12 cellular contexts compared by ENCODE assay signal in the genomic region with DNA sequence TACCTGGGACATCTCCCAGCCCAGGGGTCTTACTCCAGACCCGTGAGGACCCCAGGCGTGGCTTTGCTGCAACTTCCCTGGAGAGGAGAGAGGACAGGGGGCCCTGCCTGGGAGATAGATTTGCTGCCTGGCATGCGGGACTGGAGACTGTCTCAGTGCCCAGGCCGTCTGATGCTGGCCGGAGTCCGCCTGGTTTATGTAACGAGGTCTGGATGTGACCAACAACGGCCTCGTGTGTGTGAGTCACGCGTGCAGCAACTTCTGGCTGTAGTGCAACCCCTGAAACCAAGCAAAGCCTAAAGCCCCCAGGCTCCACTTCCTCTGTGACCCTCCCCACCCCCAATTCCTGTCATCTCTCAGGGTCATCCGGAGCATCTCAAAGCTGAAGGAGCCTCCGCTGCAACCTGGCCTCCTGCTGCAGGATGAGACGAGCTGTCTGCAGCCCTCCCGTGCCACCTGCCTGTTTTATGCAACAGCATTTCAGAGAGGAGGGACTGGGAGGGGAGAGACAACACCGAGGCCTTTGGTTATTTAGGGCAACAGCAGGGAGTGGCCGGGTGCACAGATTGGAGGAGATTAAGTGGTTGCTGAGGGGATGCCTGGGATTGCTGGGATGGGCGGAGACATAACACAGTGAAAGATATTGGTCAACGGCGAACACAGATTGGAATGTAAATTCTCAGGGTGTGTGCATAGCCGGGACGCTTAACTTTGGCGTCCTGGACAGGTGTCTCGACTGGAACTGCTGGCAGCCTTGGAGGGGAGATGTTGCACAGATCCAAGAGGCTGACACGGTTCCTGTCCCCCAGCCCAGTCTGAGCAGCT. TPM values are rescaled to one million over a fixed set of nuclear protein-coding genes. Genes with fewer than 3 reads are reported as not detected.
DNase-seq lines count a peak whose midpoint lies in the region; ATAC-seq, FAIRE-seq and TF ChIP-seq lines count a peak whose summit lies in the region.
"Had no signal": no experiment of that assay in that cellular context is flagged by ENCODE, and none has a peak within 500 bp of the region (broad histone marks: within the 10 kb centered on the region; RNA-seq: fewer than 3 reads in every experiment).

No MANE protein-coding gene starts in this region.

- H3K27ac ChIP-seq in SJCRH30 (no peak overlapping the region), heart right ventricle (no peak overlapping the region), smooth muscle cell (ENCODE audit: low read depth) (peak overlapping the region; percentile 97)

- H3K79me2 ChIP-seq in smooth muscle cell (ENCODE audit: low read depth), result no peaks in the 10 kb centered on the region

- TF ChIP-seq CTCF in heart right ventricle (IDR thresholded peaks at IDR 0.05) (no peak), smooth muscle cell (IDR thresholded peaks at IDR 0.05; ENCODE audit: borderline replicate concordance, insufficient read depth, poor library complexity, severe bottlenecking) (no peak)

- H3K9me3 ChIP-seq in SJCRH30 (replicated peaks) (no peaks in the 10 kb centered on the region), heart right ventricle (peaks cover 0 to 6% (median 0%) of the 10 kb centered on the region in 11 donors), smooth muscle cell (replicated peaks; ENCODE audit: low read depth) (no peaks in the 10 kb centered on the region)
- H3K9me3 ChIP-seq: thoracic aorta had no signal

- no peaks in the 10 kb centered on the region for H3F3A ChIP-seq in smooth muscle cell (ENCODE audit: low read depth)

- H3K36me3 ChIP-seq in SJCRH30 (no peaks in the 10 kb centered on the region), heart right ventricle (no peaks in the 10 kb centered on the region), smooth muscle cell (ENCODE audit: low read depth) (no peaks in the 10 kb centered on the region)
- H3K36me3 ChIP-seq: thoracic aorta had no signal

- H3K4me2 ChIP-seq in smooth muscle cell, result peak overlapping the region; percentile 64

- no peak for FAIRE-seq in H54 (lab: Jason Lieb, UNC)

- H3K27me3 ChIP-seq in SJCRH30 (no peaks in the 10 kb centered on the region), heart right ventricle (no peaks in the 10 kb centered on the region), smooth muscle cell (ENCODE audit: low read depth) (no peaks in the 10 kb centered on the region)

- H3K4me1 ChIP-seq in SJCRH30, result no peaks in the 10 kb centered on the region
- H3K4me1 ChIP-seq in heart right ventricle, result peaks cover 0 to 13% (median 0%) of the 10 kb centered on the region in 9 donors
- peaks cover 10% of the 10 kb centered on the region for H3K4me1 ChIP-seq in smooth muscle cell (ENCODE audit: low read depth)

- DNase-seq in H54 (ENCODE audit: insufficient read length, low spot score) (peak; percentile 45), SJCRH30 (peak; percentile 9 to 26), heart right ventricle (peak; percentile 30 to 36), smooth muscle cell (lab: John Stamatoyannopoulos, UW; ENCODE audit: unreplicated experiment) (peak; percentile 40), NCI-H128 (lab: John Stamatoyannopoulos, UW; ENCODE audit: unreplicated experiment) (no peak), GF-D8 (lab: John Stamatoyannopoulos, UW) (no peak)
- DNase-seq: activated naive CD4-positive, alpha-beta T cell; hypothalamus; KG1 had no signal

- peak overlapping the region; percentile 86 for H3K9ac ChIP-seq in smooth muscle cell (ENCODE audit: low read depth)

- intact Hi-C loops in heart right ventricle (cut with DNase I), result no loop called here

- H2AFZ ChIP-seq in smooth muscle cell (ENCODE audit: low read depth), result no peak overlapping the region

- ATAC-seq in heart right ventricle, result peak; percentile 67 to 92 (median 84)
- no peak for ATAC-seq in HG03139 (IDR thresholded peaks at IDR 0.05; ENCODE audit: unreplicated experiment)
- ATAC-seq in GM21515 (IDR thresholded peaks at IDR 0.05; ENCODE audit: unreplicated experiment), result no peak

- no peaks in the 10 kb centered on the region for H4K20me1 ChIP-seq in smooth muscle cell (ENCODE audit: low read depth)

- TF ChIP-seq POLR2A in H54 (IDR thresholded peaks at IDR 0.05; ENCODE audit: low read depth, low read length), result no peak

- H3K4me3 ChIP-seq in SJCRH30 (no peak overlapping the region), heart right ventricle (no peak overlapping the region), smooth muscle cell (no peak overlapping the region)
- H3K4me3 ChIP-seq: thoracic aorta had no signal

- WGBS in heart right ventricle, 2 donors, result 39 to 43% methylated on average over 25 of the region's 25 CpGs
- 22% methylated on average over 25 of the region's 25 CpGs for WGBS in smooth muscle cell (ENCODE audit: low lambda C conversion rate)

RNA-seq across cellular contexts. Expression of a gene that starts 16.0 kb away (rescaled TPM):
- not detected in 2 replicates for total RNA-seq in SJCRH30 (2014; rRNA removed; shearing (Covaris generic))
- total RNA-seq in heart right ventricle (1 to 10 TPM in 1 of 10 donors, under 1 TPM in 7, not detected in 2; 0.24 to 1.5 (median 0.30) TPM), smooth muscle cell (1.1 and 2.6 TPM in 2 replicates)
- polyA plus RNA-seq in heart right ventricle (under 1 TPM; 0.16 to 0.29 TPM), smooth muscle cell (1.3 and 3.6 TPM in 2 replicates)

Comparison
In these comparisons a context has a peak if more than half of its experiments do, and no peak if none do; other contexts are left out.
1. DNase-seq: peak in H54 (single experiment), SJCRH30 (2 of 2), heart right ventricle (2 of 2) and smooth muscle cell (single experiment); none in NCI-H128 (single experiment) and GF-D8 (single experiment).
2. ATAC-seq: peak in heart right ventricle (8 of 8); none in HG03139 (single experiment) and GM21515 (single experiment).